Comparison of ENCODE assay signal across 1 cellular context in genomic region chr5:149938791-149939358, GRCh38.
TF ChIP-seq lines count a peak whose summit lies in the region.

No MANE protein-coding gene starts in this region.

TF ChIP-seq in HepG2, 621 proteins besides CTCF, POLR2A, EP300 and RAD21:
- peak; percentile 35; the same call in 1 of the 2 replicates for TF ChIP-seq FOXP4 (CRISPR knock-in tag; IDR thresholded peaks at IDR 0.05)
- no peak for TF ChIP-seq ZNF431 (CRISPR knock-in tag; IDR thresholded peaks at IDR 0.05; ENCODE audit: borderline replicate concordance, low read depth)
- TF ChIP-seq U2AF2 (IDR thresholded peaks at IDR 0.05; ENCODE audit: low read depth, low read length): no peak
- peak; percentile 13; the same call in 1 of the 2 replicates for TF ChIP-seq FOSL2 (CRISPR knock-in tag; IDR thresholded peaks at IDR 0.05)
- no peak for TF ChIP-seq NR3C1 (CRISPR knock-in tag; IDR thresholded peaks at IDR 0.05)
- no peak for TF ChIP-seq ZNF883 (CRISPR knock-in tag; IDR thresholded peaks at IDR 0.05; ENCODE audit: not compliant biosample characterization)
- peak; percentile 24; the same call in 1 of the 2 replicates for TF ChIP-seq ZFY (CRISPR knock-in tag; IDR thresholded peaks at IDR 0.05)
- TF ChIP-seq GMEB1 (CRISPR knock-in tag; IDR thresholded peaks at IDR 0.05; ENCODE audit: borderline replicate concordance): no peak
- no peak for TF ChIP-seq EEA1 (CRISPR knock-in tag; IDR thresholded peaks at IDR 0.05; ENCODE audit: borderline replicate concordance)
- TF ChIP-seq SRSF4 (IDR thresholded peaks at IDR 0.05; ENCODE audit: low read depth, low read length, poor library complexity, severe bottlenecking): no peak
- TF ChIP-seq ZNF644 (CRISPR knock-in tag; IDR thresholded peaks at IDR 0.05; ENCODE audit: low read depth): 0 out of 2 replicates have a peak, but pooled peaks have one; percentile 19
TF ChIP-seq in HepG2: peak in this region for 4.
